In genomic region chr18:34097312-34097711, GRCh38 we compare ENCODE assay signal across 34 cellular contexts.
DNase-seq lines count a peak whose midpoint lies in the region; ATAC-seq and TF ChIP-seq lines count a peak whose summit lies in the region.
"Had no signal": no experiment of that assay in that cellular context is flagged by ENCODE, and none has a peak within 500 bp of the region (broad histone marks: within the 10 kb centered on the region; RNA-seq: fewer than 3 reads in every experiment).

No MANE protein-coding gene starts in this region.

- dilution Hi-C loops in mammary epithelial cell (cut with HindIII; ENCODE audit: low sequenced_read_pairs), result no loop called here

- H3K79me2 ChIP-seq in mammary epithelial cell (ENCODE audit: insufficient read depth, low read length), result no peaks in the 10 kb centered on the region

- no peak overlapping the region for H3K4me3 ChIP-seq in breast epithelium
- H3K4me3 ChIP-seq in mammary epithelial cell (replicated peaks in 1 of 3; ENCODE audit: insufficient read depth in 1 of 3, low read depth in 2 of 3, low read length in 3 of 3), result no peak overlapping the region
- H3K4me3 ChIP-seq: esophagus muscularis mucosa, ovary, PC-9, spleen, thoracic aorta, uterus had no signal

- H3K27me3 Mint-ChIP-seq in MCF 10A (ENCODE audit: insufficient read depth, unreplicated experiment), result no peaks in the 10 kb centered on the region
- H3K27me3 Mint-ChIP-seq: activated CD4-positive, alpha-beta T cell treated with anti-CD3 and anti-CD28 coated beads, Interleukin-2, amount 10 ng/mL, durations not matched to agents 7 days and 5 days; activated naive CD8-positive, alpha-beta T cell treated with anti-CD3 and anti-CD28 coated beads for 36 hours; B cell; CD4-positive, alpha-beta memory T cell; stimulated activated naive CD8-positive, alpha-beta T cell treated with anti-CD3 and anti-CD28 coated beads, Interleukin-15, Interleukin-2, amounts not matched to agents 100 ng/mL and 50 ng/mL, for 24 hours had no signal

- no peak overlapping the region for H3K27ac ChIP-seq in breast epithelium
- no peak overlapping the region for H3K27ac ChIP-seq in mammary epithelial cell (ENCODE audit: insufficient read depth, low read depth, low read length)
- H3K27ac ChIP-seq: esophagus muscularis mucosa, ovary, PC-9, spleen, thoracic aorta, uterus had no signal

- TF ChIP-seq CTCF in MCF 10A (IDR thresholded peaks at IDR 0.05; ENCODE audit: unreplicated experiment) (no peak), breast epithelium (IDR thresholded peaks at IDR 0.05) (no peak), mammary epithelial cell (conservative IDR thresholded peaks at IDR 0.05 in 1 of 2, IDR thresholded peaks at IDR 0.05 in 1 of 2; ENCODE audit: extremely low read depth in 1 of 2, insufficient read depth in 1 of 2, low read depth in 1 of 2, low read length in 2 of 2) (no peak)

- in situ Hi-C loops in mammary epithelial cell (cut with MboI; ENCODE audit: low sequenced_read_pairs in 2 of 2), result no loop called here

- H3K4me1 ChIP-seq in breast epithelium (no peaks in the 10 kb centered on the region), mammary epithelial cell (ENCODE audit: insufficient read depth, low read length) (no peaks in the 10 kb centered on the region)
- H3K4me1 ChIP-seq: esophagus muscularis mucosa, spleen, uterus had no signal

- POLR2A ChIA-PET in MCF 10A (lab: Yijun Ruan, JAX), result no interaction called here

- no peak overlapping the region for H3K27ac Mint-ChIP-seq in MCF 10A (ENCODE audit: low read depth, unreplicated experiment)
- H3K27ac Mint-ChIP-seq: activated CD4-positive, alpha-beta T cell treated with anti-CD3 and anti-CD28 coated beads, Interleukin-2, amount 10 ng/mL, durations not matched to agents 7 days and 5 days; activated naive CD8-positive, alpha-beta T cell treated with anti-CD3 and anti-CD28 coated beads for 36 hours; B cell; CD4-positive, alpha-beta memory T cell; endodermal cell; H9; immature natural killer cell; stimulated activated naive CD8-positive, alpha-beta T cell treated with anti-CD3 and anti-CD28 coated beads, Interleukin-15, Interleukin-2, amounts not matched to agents 100 ng/mL and 50 ng/mL, for 24 hours; WTC11 had no signal

- H2AFZ ChIP-seq in mammary epithelial cell (ENCODE audit: low read depth, low read length), result no peak overlapping the region
- H2AFZ ChIP-seq: PC-9 had no signal

- H3K4me2 ChIP-seq in mammary epithelial cell (ENCODE audit: insufficient read depth, low read depth, low read length), result no peak overlapping the region
- H3K4me2 ChIP-seq: PC-9, SK-N-SH had no signal

- TF ChIP-seq POLR2A in breast epithelium (IDR thresholded peaks at IDR 0.05), result no peak

- H3K9me3 ChIP-seq in breast epithelium, result no peaks in the 10 kb centered on the region
- H3K9me3 ChIP-seq in mammary epithelial cell (replicated peaks; ENCODE audit: insufficient read depth, low read length), result no peaks in the 10 kb centered on the region
- H3K9me3 ChIP-seq: esophagus muscularis mucosa, ovary, SK-N-SH, spleen, thoracic aorta, uterus had no signal

- no peak overlapping the region for H3K4me3 Mint-ChIP-seq in MCF 10A (ENCODE audit: unreplicated experiment)
- H3K4me3 Mint-ChIP-seq: activated CD4-positive, alpha-beta T cell treated with anti-CD3 and anti-CD28 coated beads, Interleukin-2, amount 10 ng/mL, durations not matched to agents 7 days and 5 days; activated naive CD8-positive, alpha-beta T cell treated with anti-CD3 and anti-CD28 coated beads for 36 hours; B cell; CD4-positive, alpha-beta memory T cell; endodermal cell; H9; immature natural killer cell; stimulated activated naive CD8-positive, alpha-beta T cell treated with anti-CD3 and anti-CD28 coated beads, Interleukin-15, Interleukin-2, amounts not matched to agents 100 ng/mL and 50 ng/mL, for 24 hours; WTC11 had no signal

- BruUV-seq in MCF 10A (replicated peaks; lab: Mats Ljungman, UMichigan) (no TSS peak), mammary epithelial cell (replicated peaks; lab: Mats Ljungman, UMichigan) (no TSS peak)

- CTCF ChIA-PET in MCF 10A (lab: Yijun Ruan, JAX), result interaction anchor here (1.0 kb wide), 1 partner anchor 26 kb away, joined by 3 read pairs; no protein-coding TSS in a partner anchor
- CTCF ChIA-PET in mammary epithelial cell (lab: Charles Lee; ENCODE audit: low non-redundant PET), result no interaction called here

- H3K36me3 ChIP-seq in breast epithelium, result no peaks in the 10 kb centered on the region
- no peaks in the 10 kb centered on the region for H3K36me3 ChIP-seq in mammary epithelial cell (ENCODE audit: insufficient read depth, low read length)
- H3K36me3 ChIP-seq: esophagus muscularis mucosa, ovary, spleen, thoracic aorta, uterus had no signal

- no peak overlapping the region for H3K9ac ChIP-seq in mammary epithelial cell (ENCODE audit: insufficient read depth, low read length)
- H3K9ac ChIP-seq: SK-N-SH had no signal

- intact Hi-C loops in MCF 10A (cut with micrococcal nuclease) (no loop called here), breast epithelium (cut with DNase I; ENCODE audit: low total_unique reads) (no loop called here), mammary epithelial cell (cut with micrococcal nuclease) (no loop called here)

- no peaks in the 10 kb centered on the region for H3K4me1 Mint-ChIP-seq in MCF 10A (ENCODE audit: insufficient read depth, unreplicated experiment)
- H3K4me1 Mint-ChIP-seq: activated CD4-positive, alpha-beta T cell treated with anti-CD3 and anti-CD28 coated beads, Interleukin-2, amount 10 ng/mL, durations not matched to agents 7 days and 5 days; activated naive CD8-positive, alpha-beta T cell treated with anti-CD3 and anti-CD28 coated beads for 36 hours; B cell; CD4-positive, alpha-beta memory T cell; endodermal cell; H9; immature natural killer cell; WTC11 had no signal

- H3K36me3 Mint-ChIP-seq in MCF 10A (ENCODE audit: insufficient read depth, unreplicated experiment), result no peaks in the 10 kb centered on the region
- H3K36me3 Mint-ChIP-seq: activated naive CD8-positive, alpha-beta T cell treated with anti-CD3 and anti-CD28 coated beads for 36 hours; CD4-positive, alpha-beta memory T cell; immature natural killer cell; WTC11 had no signal

- 0% methylated on average over 1 of the region's 1 CpG for WGBS in mammary epithelial cell (ENCODE audit: low coverage, missing lambda C conversion rate)

- no peak for ATAC-seq in HG02973 (IDR thresholded peaks at IDR 0.05; ENCODE audit: unreplicated experiment)
- ATAC-seq: Right ventricle myocardium inferior, WTC11 had no signal

- no peaks in the 10 kb centered on the region for H3K9me3 Mint-ChIP-seq in MCF 10A (ENCODE audit: unreplicated experiment)
- H3K9me3 Mint-ChIP-seq: activated CD4-positive, alpha-beta T cell treated with anti-CD3 and anti-CD28 coated beads, Interleukin-2, amount 10 ng/mL, durations not matched to agents 7 days and 5 days; activated naive CD8-positive, alpha-beta T cell treated with anti-CD3 and anti-CD28 coated beads for 36 hours; endodermal cell; H9; WTC11 had no signal

- H3K27me3 ChIP-seq in breast epithelium (no peaks in the 10 kb centered on the region), mammary epithelial cell (ENCODE audit: insufficient read depth, low read length) (no peaks in the 10 kb centered on the region)
- H3K27me3 ChIP-seq: esophagus muscularis mucosa, ovary, spleen, uterus had no signal

- no peaks in the 10 kb centered on the region for H4K20me1 ChIP-seq in mammary epithelial cell (ENCODE audit: insufficient read depth, low read length)

- DNase-seq in MCF 10A (ENCODE audit: unreplicated experiment), result peak; percentile 27
- no peak for DNase-seq in breast epithelium (ENCODE audit: low spot score in 2 of 2)
- DNase-seq in mammary epithelial cell, result peak; percentile 20
- peak; percentile 33 for DNase-seq in iris pigment epithelial cell (ENCODE audit: low read depth)
- no peak for DNase-seq in ecto neural progenitor cell (ENCODE audit: low spot score)
- DNase-seq in stimulated activated CD4-positive, alpha-beta T cell treated with anti-CD3 and anti-CD28 coated beads, Interleukin-4, amount 100 ng/mL, for 4 hours, result no peak
- DNase-seq in activated naive CD4-positive, alpha-beta T cell treated with Interleukin-2 at 50 U/mL for 16 hours, result no peak
- DNase-seq: activated CD4-positive, alpha-beta T cell treated with anti-CD3 and anti-CD28 coated beads, Interleukin-2, amount 10 ng/mL, durations not matched to agents 7 days and 5 days; activated effector memory CD4-positive, alpha-beta T cell treated with Interleukin-2 at 50 U/mL for 16 hours; activated naive CD8-positive, alpha-beta T cell treated with anti-CD3 and anti-CD28 coated beads for 36 hours; anterior cingulate cortex; CD4-positive, alpha-beta memory T cell; endodermal cell; H9; hypothalamus; immature natural killer cell; mesendoderm; NCI-H1436; NCI-H2171; NCI-H510A treated with DMSO at 0.1 percent for 48 hours; ovary; PC-9; SK-N-SH; spleen; stimulated activated CD4-positive, alpha-beta T cell treated with anti-CD3 and anti-CD28 coated beads, Interleukin-2, amount 100 ng/mL, for 24 hours; stimulated activated CD8-positive, alpha-beta memory T cell treated with anti-CD3 and anti-CD28 coated beads, Interleukin-4, amount 100 ng/mL, for 48 hours; uterus had no signal

Comparison
In these comparisons a context has a peak if more than half of its experiments do, and no peak if none do; other contexts are left out.
1. DNase-seq: peak in MCF 10A (single experiment), mammary epithelial cell (single experiment) and iris pigment epithelial cell (single experiment); none in breast epithelium (0 of 2), ecto neural progenitor cell (single experiment), stimulated activated CD4-positive, alpha-beta T cell treated with anti-CD3 and anti-CD28 coated beads, Interleukin-4, amount 100 ng/mL, for 4 hours (0 of 2) and activated naive CD4-positive, alpha-beta T cell treated with Interleukin-2 at 50 U/mL for 16 hours (single experiment).